Comparison of ENCODE assay signal across 8 cellular contexts in the genomic region with DNA sequence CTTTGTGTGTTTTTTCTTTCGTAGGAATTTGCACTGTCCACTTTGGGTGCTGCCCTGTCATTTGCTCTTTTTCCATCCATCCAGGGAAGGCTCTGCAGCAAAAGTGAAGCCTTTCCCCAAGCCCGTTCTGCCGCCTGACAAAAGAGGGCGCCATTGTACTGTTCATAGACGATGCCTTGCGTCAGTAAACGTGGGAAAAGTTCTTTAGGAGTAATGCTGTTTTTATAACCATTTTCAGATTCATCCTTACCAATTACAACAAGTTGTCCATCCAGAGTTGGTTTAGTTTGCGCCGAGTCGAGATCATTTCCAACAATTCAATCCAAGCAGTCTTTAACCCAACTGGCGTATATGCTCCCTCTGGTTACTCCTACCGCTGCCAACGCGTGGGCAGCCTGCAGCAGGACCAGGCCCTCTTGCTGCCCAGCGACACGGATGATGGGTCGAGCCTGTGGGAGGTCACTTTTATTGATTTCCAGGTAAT. TPM values are rescaled to one million over a fixed set of nuclear protein-coding genes. Genes with fewer than 3 reads are reported as not detected.
DNase-seq lines count a peak whose midpoint lies in the region; ATAC-seq and TF ChIP-seq lines count a peak whose summit lies in the region.

No MANE protein-coding gene starts in this region.

- ATAC-seq in HG02973 (IDR thresholded peaks at IDR 0.05; ENCODE audit: unreplicated experiment) = no peak
- ATAC-seq in GM21576 (IDR thresholded peaks at IDR 0.05; ENCODE audit: unreplicated experiment) = no peak

- no peaks in the 10 kb centered on the region for H3K9me3 Mint-ChIP-seq in Caco-2 (ENCODE audit: unreplicated experiment)
- H3K9me3 Mint-ChIP-seq in activated naive CD8-positive, alpha-beta T cell treated with anti-CD3 and anti-CD28 coated beads for 36 hours = peaks cover 3% of the 10 kb centered on the region

- H3K36me3 ChIP-seq in Caco-2 (ENCODE audit: control insufficient read depth, insufficient read depth, low read length) (no peaks in the 10 kb centered on the region), cardiac muscle cell (no peaks in the 10 kb centered on the region)

- TF ChIP-seq CTCF in Caco-2 (IDR thresholded peaks at IDR 0.05; ENCODE audit: insufficient read depth in 1 of 2, low read depth in 1 of 2, low read length in 1 of 2, severe bottlenecking in 1 of 2, unreplicated experiment in 1 of 2) (peak; percentile 76 to 83), HFF-Myc (IDR thresholded peaks at IDR 0.05; ENCODE audit: low read depth, low read length, missing control alignments) (peak; percentile 98), cardiac muscle cell (IDR thresholded peaks at IDR 0.05; ENCODE audit: low read depth, low read length) (peak; percentile 98)

- H3K27me3 ChIP-seq in Caco-2 (replicated peaks; ENCODE audit: control insufficient read depth, insufficient read depth, low read length) (no peaks in the 10 kb centered on the region), cardiac muscle cell (no peaks in the 10 kb centered on the region)

- H3K4me3 ChIP-seq in Caco-2 (ENCODE audit: low read depth, low read length) (no peak overlapping the region), HFF-Myc (replicated peaks; ENCODE audit: low read depth, low read length) (no peak overlapping the region), cardiac muscle cell (no peak overlapping the region)

- H3K4me1 Mint-ChIP-seq in Caco-2 (ENCODE audit: low read depth, unreplicated experiment) = peaks cover 11% of the 10 kb centered on the region
- H3K4me1 Mint-ChIP-seq in activated naive CD8-positive, alpha-beta T cell treated with anti-CD3 and anti-CD28 coated beads for 36 hours = no peaks in the 10 kb centered on the region

- CTCF ChIA-PET in Caco-2 (lab: Charles Lee) = no interaction called here

- H3K9me3 ChIP-seq in Caco-2 (no peaks in the 10 kb centered on the region), cardiac muscle cell (ENCODE audit: low read depth) (no peaks in the 10 kb centered on the region)

- H3K36me3 Mint-ChIP-seq in Caco-2 (ENCODE audit: insufficient read depth, unreplicated experiment) = no peaks in the 10 kb centered on the region
- peaks cover 12% of the 10 kb centered on the region for H3K36me3 Mint-ChIP-seq in activated naive CD8-positive, alpha-beta T cell treated with anti-CD3 and anti-CD28 coated beads for 36 hours

- intact Hi-C loops in Caco-2 (cut with micrococcal nuclease; ENCODE audit: unreplicated experiment) = loop anchor here (2.0 to 5.0 kb wide), 3 partner anchors 46 to 1252 kb away; no protein-coding TSS in a partner anchor

- POLR2A ChIA-PET in Caco-2 (lab: Charles Lee) = no interaction called here

- H3K4me1 ChIP-seq in Caco-2 (no peaks in the 10 kb centered on the region), cardiac muscle cell (ENCODE audit: low read depth) (peaks cover 22% of the 10 kb centered on the region)

- H3K27ac ChIP-seq in cardiac muscle cell = peak overlapping the region; percentile 97

- no peak overlapping the region for H3K4me3 Mint-ChIP-seq in Caco-2 (ENCODE audit: unreplicated experiment)
- H3K4me3 Mint-ChIP-seq in activated naive CD8-positive, alpha-beta T cell treated with anti-CD3 and anti-CD28 coated beads for 36 hours = no peak overlapping the region

- BruUV-seq in Caco-2 (replicated peaks; lab: Mats Ljungman, UMichigan) = no TSS peak

- H3K27ac Mint-ChIP-seq in Caco-2 (ENCODE audit: unreplicated experiment) = no peak overlapping the region
- H3K27ac Mint-ChIP-seq in activated naive CD8-positive, alpha-beta T cell treated with anti-CD3 and anti-CD28 coated beads for 36 hours = no peak overlapping the region

- DNase-seq in Caco-2 = peak; percentile 63 to 65
- DNase-seq in HFF-Myc (ENCODE audit: extremely low read depth, low read depth) = peak; percentile 63
- DNase-seq in NCI-H82 (lab: John Stamatoyannopoulos, UW) = peak; percentile 76
- DNase-seq in activated naive CD8-positive, alpha-beta T cell treated with anti-CD3 and anti-CD28 coated beads for 36 hours = peak; percentile 30
- peak; percentile 87 to 91 for DNase-seq in cardiac muscle cell (ENCODE audit: low read depth in 1 of 2, low spot score in 1 of 2)
- peak; percentile 59 for DNase-seq in retina

- no peaks in the 10 kb centered on the region for H3K27me3 Mint-ChIP-seq in Caco-2 (ENCODE audit: insufficient read depth, unreplicated experiment)
- no peaks in the 10 kb centered on the region for H3K27me3 Mint-ChIP-seq in activated naive CD8-positive, alpha-beta T cell treated with anti-CD3 and anti-CD28 coated beads for 36 hours

RNA-seq across cellular contexts. Expression of gene RPS23, which starts 34.3 kb away (rescaled TPM):
- total RNA-seq in Caco-2 (2022) (2,213 and 2,442 TPM in 2 replicates), cardiac muscle cell (1,239 and 1,612 TPM in 2 replicates)
- total RNA-seq in activated naive CD8-positive, alpha-beta T cell treated with anti-CD3 and anti-CD28 coated beads for 36 hours = 1,000 to 10,000 TPM; 2,622 to 2,635 TPM
- 702 and 842 TPM in 2 replicates for polyA plus RNA-seq in cardiac muscle cell

Comparison
In these comparisons a context has a peak if more than half of its experiments do, and no peak if none do; other contexts are left out.
1. DNase-seq: peak in every context shown above with its lines; median percentile 89 in cardiac muscle cell; 76 in NCI-H82; 64 in Caco-2; 63 in HFF-Myc; 59 in retina; 30 in activated naive CD8-positive, alpha-beta T cell treated with anti-CD3 and anti-CD28 coated beads for 36 hours.